ENCODE assay signal across 8 cellular contexts in the genomic region with DNA sequence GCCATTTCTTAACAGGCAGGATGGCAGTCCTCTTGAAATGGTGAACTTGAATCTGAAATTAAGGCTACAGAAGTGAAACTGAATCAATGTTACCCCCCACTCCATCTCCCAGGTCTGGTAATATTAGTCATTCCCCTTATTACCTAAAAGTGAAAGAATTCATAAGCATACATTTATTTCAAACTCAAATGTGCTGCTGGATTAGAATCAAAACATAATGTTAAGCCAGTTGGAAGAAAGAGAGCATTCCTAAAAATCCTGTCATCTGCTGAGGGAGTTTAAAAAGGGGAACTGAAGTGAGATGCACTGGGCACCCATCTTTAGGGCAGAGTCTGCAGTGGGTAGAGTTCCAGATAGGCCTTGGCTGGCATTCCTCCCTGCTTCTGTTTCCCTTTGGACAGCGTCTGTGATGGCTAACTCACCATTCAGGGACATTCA. TPM values are rescaled to one million over a fixed set of nuclear protein-coding genes. Genes with fewer than 3 reads are reported as not detected.
DNase-seq lines count a peak whose midpoint lies in the region; ATAC-seq and TF ChIP-seq lines count a peak whose summit lies in the region.
"Had no signal": no experiment of that assay in that cellular context is flagged by ENCODE, and none has a peak within 500 bp of the region (broad histone marks: within the 10 kb centered on the region; RNA-seq: fewer than 3 reads in every experiment).

No MANE protein-coding gene starts in this region.

- no peaks in the 10 kb centered on the region for H3K9me3 ChIP-seq in Peyer's patch

- DNase-seq in Peyer's patch (no peak), fibroblast of peridontal ligament (ENCODE audit: extremely low read depth) (peak; percentile 78), NCI-H187 treated with DMSO at 0.1 percent for 48 hours (lab: John Stamatoyannopoulos, UW) (no peak), islet precursor cell (no peak)
- no peak for DNase-seq in stimulated activated naive CD8-positive, alpha-beta T cell treated with anti-CD3 and anti-CD28 coated beads, Interleukin-15, Interleukin-2, amounts not matched to agents 100 U/mL and 50 U/mL, for 24 hours

- peaks cover 0 to 25% (median 7%) of the 10 kb centered on the region in 4 donors for H3K4me1 ChIP-seq in Peyer's patch
- H3K4me1 ChIP-seq: parathyroid adenoma had no signal

- ATAC-seq in GM21619 (IDR thresholded peaks at IDR 0.05; ENCODE audit: unreplicated experiment) (peak; percentile 39), HG03108 (IDR thresholded peaks at IDR 0.05; ENCODE audit: unreplicated experiment) (no peak)
- ATAC-seq in stimulated activated naive CD8-positive, alpha-beta T cell treated with anti-CD3 and anti-CD28 coated beads, Interleukin-15, Interleukin-2, amounts not matched to agents 100 U/mL and 50 U/mL, for 24 hours: peak; percentile 41

- no peak overlapping the region for H3K4me3 ChIP-seq in Peyer's patch

- peak overlapping the region in 3 of 4 donors; percentile 42 to 47 (median 44) for H3K27ac ChIP-seq in Peyer's patch
- H3K27ac ChIP-seq: parathyroid adenoma had no signal

- TF ChIP-seq POLR2A in Peyer's patch (IDR thresholded peaks at IDR 0.05): no peak

- peaks cover 0 to 9% (median 0%) of the 10 kb centered on the region in 3 donors for H3K36me3 ChIP-seq in Peyer's patch

- TF ChIP-seq CTCF in Peyer's patch (IDR thresholded peaks at IDR 0.05): no peak

- H3K27me3 ChIP-seq in Peyer's patch: no peaks in the 10 kb centered on the region

RNA-seq across cellular contexts. Expression of gene KIAA0319L, which starts 17.4 kb away (rescaled TPM):
- 100 to 1,000 TPM in 3 of 4 donors, 10 to 100 TPM in 1; 88.3 to 143 (median 129) TPM for total RNA-seq in Peyer's patch

RNA-seq across cellular contexts. Expression of gene NCDN, which starts 17.8 kb away (rescaled TPM):
- 10 to 100 TPM in 3 of 4 donors, 1 to 10 TPM in 1; 6.3 to 15.3 (median 13.2) TPM for total RNA-seq in Peyer's patch

RNA-seq across cellular contexts. Expression of gene TFAP2E, which starts 33.3 kb away (rescaled TPM):
- 1 to 10 TPM in 1 of 4 donors, not detected in 3; 1.4 TPM for total RNA-seq in Peyer's patch
